ENCODE assay signal across 22 cellular contexts in the genomic region with DNA sequence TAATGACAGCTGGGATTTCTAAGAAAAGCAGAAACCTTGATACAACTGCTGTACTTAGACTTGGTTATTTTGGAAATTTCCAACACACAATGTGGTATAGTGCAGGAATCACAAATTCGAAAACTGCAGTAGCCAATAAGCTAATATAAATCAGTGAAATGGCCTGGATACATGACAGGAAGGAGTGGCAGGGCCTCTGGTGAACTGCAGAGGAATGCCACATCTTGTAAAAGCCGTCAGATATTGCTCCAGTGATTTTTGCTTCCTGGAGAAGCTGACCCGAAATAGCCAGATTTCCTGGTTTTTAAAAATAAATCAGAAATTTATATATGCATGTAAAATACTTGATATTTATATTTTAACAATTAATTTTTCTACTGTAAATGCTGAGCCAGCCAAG.
"Had no signal": no experiment of that assay in that cellular context is flagged by ENCODE, and none has a peak within 500 bp of the region (broad histone marks: within the 10 kb centered on the region; RNA-seq: fewer than 3 reads in every experiment).

No MANE protein-coding gene starts in this region.

- H3K27me3 ChIP-seq: dorsolateral prefrontal cortex, left lung, tibial nerve, upper lobe of left lung, uterus had no signal

- FAIRE-seq: colon, frontal cortex, keratinocyte had no signal

- H3K36me3 ChIP-seq: left lung, thoracic aorta, tibial nerve, upper lobe of left lung, uterus had no signal

- H3K4me1 ChIP-seq: left lung, psoas muscle, tibial nerve, upper lobe of left lung, uterus had no signal

- ATAC-seq: left lung; naive thymus-derived CD8-positive, alpha-beta T cell; psoas muscle; stimulated activated naive B cell treated with anti-CD40 and anti-IgM and Interleukin-4, amounts not matched to agents 10 μg/mL and 1 μg/mL and 100 μg/mL, for 72 hours had no signal

- H3K27ac ChIP-seq: dorsolateral prefrontal cortex, left lung, psoas muscle, skin epidermis, thoracic aorta, tibial nerve, upper lobe of left lung, uterus had no signal

- DNase-seq: dorsolateral prefrontal cortex; effector CD4-positive, alpha-beta T cell; hypothalamus; left lung; midbrain; naive thymus-derived CD8-positive, alpha-beta T cell; nephron progenitor cell; nucleus accumbens; posterior cingulate gyrus; psoas muscle; retina; stimulated activated CD4-positive, alpha-beta T cell treated with anti-CD3 and anti-CD28 coated beads, Interleukin-15, amount 100 ng/mL, for 24 hours; stimulated activated CD4-positive, alpha-beta T cell treated with anti-CD3 and anti-CD28 coated beads, Interleukin-2, amount 100 ng/mL, for 48 hours; stimulated activated naive B cell treated with anti-CD40 and anti-IgM and Interleukin-4, amounts not matched to agents 10 μg/mL and 1 μg/mL and 100 μg/mL, for 72 hours; upper lobe of left lung; uterus had no signal

- H3K4me3 ChIP-seq: dorsolateral prefrontal cortex, left lung, psoas muscle, skin epidermis, thoracic aorta, tibial nerve, upper lobe of left lung, uterus had no signal

- H3K9me3 ChIP-seq: left lung, psoas muscle, thoracic aorta, tibial nerve, upper lobe of left lung, uterus had no signal
